11 cellular contexts compared by ENCODE assay signal in genomic region chrX:121754301-121754700, GRCh38.
"Had no signal": no experiment of that assay in that cellular context is flagged by ENCODE, and none has a peak within 500 bp of the region (broad histone marks: within the 10 kb centered on the region; RNA-seq: fewer than 3 reads in every experiment).

No MANE protein-coding gene starts in this region.

- H3K4me3 ChIP-seq: GM23248, GM23338, HAP-1 had no signal

- H3K9me3 Mint-ChIP-seq: HFFc6 had no signal

- H3K36me3 ChIP-seq: HAP-1 had no signal

- H3K4me1 Mint-ChIP-seq: GM23338, H9 had no signal

- H3K27ac ChIP-seq: GM23248 had no signal

- ATAC-seq: GM23338, HCT116 had no signal

- H2AFZ ChIP-seq: GM23248, GM23338 had no signal

- H3K4me2 ChIP-seq: GM23338 had no signal

- H3K4me1 ChIP-seq: HAP-1 had no signal

- DNase-seq: GM23248, GOT3, H7, H9, HCEC 1CT, HFFc6 had no signal

- H3K27ac Mint-ChIP-seq: GM23338, H9, HFFc6 had no signal

- FAIRE-seq: H1, H54 had no signal

- H3K4me3 Mint-ChIP-seq: GM23338, H9, HFFc6 had no signal

- H3K9me3 ChIP-seq: HAP-1 had no signal

- H3K9ac ChIP-seq: GM23248 had no signal
